1 cellular context compared by ENCODE assay signal in genomic region chr5:112247930-112248329, GRCh38.
TF ChIP-seq lines count a peak whose summit lies in the region.

No MANE protein-coding gene starts in this region.

TF ChIP-seq in SK-N-SH treated with all-trans-retinoic acid at 6 μM for 48 hours, 23 proteins besides CTCF, POLR2A, EP300 and RAD21 (continued from another document):
- TF ChIP-seq CSDC2 (CRISPR knock-in tag; IDR thresholded peaks at IDR 0.05) = no peak
- no peak for TF ChIP-seq PATZ1 (CRISPR knock-in tag; IDR thresholded peaks at IDR 0.05; ENCODE audit: borderline replicate concordance)
- no peak for TF ChIP-seq SNAI2 (CRISPR knock-in tag; IDR thresholded peaks at IDR 0.05)
- no peak for TF ChIP-seq TCF4 (CRISPR knock-in tag; IDR thresholded peaks at IDR 0.05; ENCODE audit: borderline replicate concordance)
- TF ChIP-seq ZFP30 (CRISPR knock-in tag; IDR thresholded peaks at IDR 0.05) = no peak
- TF ChIP-seq CREB5 (CRISPR knock-in tag; IDR thresholded peaks at IDR 0.05; ENCODE audit: low read depth) = no peak
- TF ChIP-seq GLIS3 (CRISPR knock-in tag; IDR thresholded peaks at IDR 0.05) = no peak
- TF ChIP-seq TOX (CRISPR knock-in tag; IDR thresholded peaks at IDR 0.05; ENCODE audit: borderline replicate concordance) = no peak
- TF ChIP-seq ARNTL (CRISPR knock-in tag; IDR thresholded peaks at IDR 0.05; ENCODE audit: borderline replicate concordance, low read depth) = no peak
